ENCODE assay signal across 5 cellular contexts in genomic region chr9:7968642-7969041, GRCh38.
"Had no signal": no experiment of that assay in that cellular context is flagged by ENCODE, and none has a peak within 500 bp of the region (broad histone marks: within the 10 kb centered on the region; RNA-seq: fewer than 3 reads in every experiment).

No MANE protein-coding gene starts in this region.

- ATAC-seq: HepG2, K562 had no signal

- H3K4me3 ChIP-seq: K562 had no signal

- DNase-seq: IMR-90, KBM-7, KG1 had no signal
